ENCODE assay signal across 13 cellular contexts in the genomic region with DNA sequence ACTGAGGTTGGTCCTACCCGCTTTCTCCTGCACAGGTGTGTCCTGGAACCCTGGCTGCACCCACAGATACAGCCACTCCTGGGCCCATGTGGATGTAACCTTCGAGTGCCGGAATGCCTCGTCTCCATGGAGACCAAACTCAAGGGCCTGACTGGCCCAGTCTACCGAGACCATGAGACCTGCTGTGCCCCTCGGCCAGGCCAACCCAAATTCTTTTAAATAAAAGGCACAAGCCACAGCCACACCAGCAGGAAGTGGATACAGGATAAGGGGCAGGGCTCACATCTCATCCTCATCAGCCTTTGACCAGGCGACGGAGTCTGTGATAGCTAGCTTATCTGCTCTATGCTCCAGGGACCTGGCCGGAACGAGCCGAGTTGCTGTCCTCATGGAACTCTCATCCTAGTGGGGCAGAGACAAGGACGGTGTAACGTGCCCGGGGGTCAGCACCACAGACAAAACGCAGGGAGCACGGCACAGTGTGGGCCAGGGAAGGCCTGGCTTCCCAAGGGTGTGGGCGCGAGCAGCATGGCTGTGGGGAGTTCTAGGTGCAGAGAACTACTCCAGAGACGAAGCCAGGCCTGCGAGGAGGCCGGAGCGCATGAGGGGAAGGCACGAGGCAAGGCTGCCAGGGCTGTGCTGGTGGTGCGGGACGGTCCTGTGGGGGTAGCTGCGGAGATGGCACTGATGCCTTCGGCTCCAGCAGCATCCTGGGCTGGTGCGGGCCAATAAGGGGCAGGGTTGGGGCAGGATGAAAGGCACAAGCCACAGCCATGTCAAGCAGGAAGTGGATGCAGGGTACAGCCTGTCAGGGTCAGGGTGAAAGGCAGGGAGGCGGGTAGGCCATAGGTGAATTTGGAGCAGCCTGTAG. TPM values are rescaled to one million over a fixed set of nuclear protein-coding genes. Genes with fewer than 3 reads are reported as not detected.
DNase-seq lines count a peak whose midpoint lies in the region; TF ChIP-seq lines count a peak whose summit lies in the region.
"Had no signal": no experiment of that assay in that cellular context is flagged by ENCODE, and none has a peak within 500 bp of the region (broad histone marks: within the 10 kb centered on the region; RNA-seq: fewer than 3 reads in every experiment).

No MANE protein-coding gene starts in this region.

- peaks cover 13% of the 10 kb centered on the region for H3K79me2 ChIP-seq in hepatocyte

- in situ Hi-C loops in brain microvascular endothelial cell (cut with HindIII; ENCODE audit: low pct_ligation_motif_present, low sequenced_read_pairs) = no loop called here

- no peak overlapping the region for H3K4me3 ChIP-seq in hepatocyte
- no peak overlapping the region for H3K4me3 ChIP-seq in spleen
- no peak overlapping the region for H3K4me3 ChIP-seq in brain microvascular endothelial cell (ENCODE audit: low read depth, low read length)
- H3K4me3 ChIP-seq: PC-9 had no signal

- no peak overlapping the region for H2AFZ ChIP-seq in hepatocyte
- H2AFZ ChIP-seq: PC-9 had no signal

- CTCF ChIA-PET in RWPE1 (lab: Yijun Ruan, JAX) = no interaction called here

- TF ChIP-seq CTCF in RWPE1 (conservative IDR thresholded peaks at IDR 0.05; ENCODE audit: low read depth) = no peak
- TF ChIP-seq CTCF in hepatocyte (IDR thresholded peaks at IDR 0.05; ENCODE audit: poor library complexity) = no peak
- no peak for TF ChIP-seq CTCF in spleen (IDR thresholded peaks at IDR 0.05 in 8 of 11, conservative IDR thresholded peaks at IDR 0.05 in 3 of 11)
- no peak for TF ChIP-seq CTCF in brain microvascular endothelial cell (IDR thresholded peaks at IDR 0.05; ENCODE audit: low read depth, low read length, missing control alignments)

- peak; percentile 16 for DNase-seq in activated T-cell treated with anti-CD3 and anti-CD28 coated beads, Interleukin-2, amount 50 U/mL, for 1 hour
- no peak for DNase-seq in activated T-cell treated with anti-CD3 and anti-CD28 coated beads for 4 hours
- no peak for DNase-seq in RWPE1 (ENCODE audit: low spot score)
- DNase-seq in hepatocyte (ENCODE audit: low spot score) = peak; percentile 3
- peak; percentile 69 for DNase-seq in spleen
- no peak for DNase-seq in COLO829 (ENCODE audit: low spot score)
- no peak for DNase-seq in brain microvascular endothelial cell
- DNase-seq in AG08395 (ENCODE audit: low spot score) = no peak
- DNase-seq: activated CD4-positive, alpha-beta T cell treated with anti-CD3 and anti-CD28 coated beads, Interleukin-2, amount 10 ng/mL, durations not matched to agents 24 days and 14 days; NCI-H1436; NCI-H510A treated with DMSO at 0.1 percent for 48 hours; PC-9 had no signal

- WGBS in hepatocyte (ENCODE audit: low lambda C conversion rate, missing lambda C conversion rate) = 97% methylated on average over 29 of the region's 29 CpGs
- 90 to 97% (median 93%) methylated on average over 27 to 29 of the region's 29 CpGs for WGBS in spleen, 5 donors

- H3K4me1 ChIP-seq in hepatocyte (ENCODE audit: insufficient read depth) (peaks cover 16% of the 10 kb centered on the region), spleen (peaks cover 9 to 36% (median 22%) of the 10 kb centered on the region in 6 donors)

- POLR2A ChIA-PET in RWPE1 (lab: Yijun Ruan, JAX; ENCODE audit: low non-redundant PET) = no interaction called here

- H3K9me2 ChIP-seq in hepatocyte (replicated peaks; ENCODE audit: insufficient read depth) = no peaks in the 10 kb centered on the region

- H3K27ac ChIP-seq in RWPE1 (peak overlapping the region; percentile 92), hepatocyte (no peak overlapping the region), spleen (peak overlapping the region in 2 of 8 donors; percentile 26 to 46), brain microvascular endothelial cell (no peak overlapping the region)
- H3K27ac ChIP-seq: epithelial cell of prostate, PC-9 had no signal

- intact Hi-C loops in spleen (cut with DNase I; ENCODE audit: low total_unique reads) = no loop called here

- no peaks in the 10 kb centered on the region for H3K36me3 ChIP-seq in hepatocyte (replicated peaks; ENCODE audit: insufficient read depth, low read depth)
- peaks cover 6 to 89% (median 82%) of the 10 kb centered on the region in 6 donors for H3K36me3 ChIP-seq in spleen
- H3K36me3 ChIP-seq in brain microvascular endothelial cell (replicated peaks) = peaks cover 76% of the 10 kb centered on the region

- no peak for TF ChIP-seq POLR2A in spleen (IDR thresholded peaks at IDR 0.05)

- H4K20me1 ChIP-seq in hepatocyte (ENCODE audit: insufficient read depth, poor library complexity, severe bottlenecking) = no peaks in the 10 kb centered on the region

- H3K9me3 ChIP-seq in hepatocyte (ENCODE audit: low read depth) = no peaks in the 10 kb centered on the region
- H3K9me3 ChIP-seq in spleen = no peaks in the 10 kb centered on the region

- H3K27me3 ChIP-seq in hepatocyte (no peaks in the 10 kb centered on the region), spleen (replicated peaks in 1 of 7) (no peaks in the 10 kb centered on the region), brain microvascular endothelial cell (replicated peaks) (no peaks in the 10 kb centered on the region)

- H3K4me2 ChIP-seq in hepatocyte = no peak overlapping the region
- H3K4me2 ChIP-seq: PC-9 had no signal

RNA-seq across cellular contexts. Expression of gene NOP14, which starts 22.7 kb away (rescaled TPM):
- total RNA-seq in hepatocyte (18.2 and 22.7 TPM in 2 replicates), spleen (10 to 100 TPM; 21.1 to 30.5 (median 25.0) TPM)
- polyA plus RNA-seq in hepatocyte (18.8 and 21.7 TPM in 2 replicates), spleen (10 to 100 TPM; 10.2 to 20.3 (median 12.2) TPM)

RNA-seq across cellular contexts. Expression of gene GRK4, which starts 22.9 kb away (rescaled TPM):
- total RNA-seq in hepatocyte (4.9 and 5.4 TPM in 2 replicates), spleen (1 to 10 TPM; 1.8 to 4.3 (median 2.6) TPM)
- polyA plus RNA-seq in hepatocyte (5.5 and 6.1 TPM in 2 replicates), spleen (1 to 10 TPM; 1.0 to 1.7 (median 1.2) TPM)

Comparison
In these comparisons a context has a peak if more than half of its experiments do, and no peak if none do; other contexts are left out.
1. DNase-seq: peak in activated T-cell treated with anti-CD3 and anti-CD28 coated beads, Interleukin-2, amount 50 U/mL, for 1 hour (single experiment), hepatocyte (single experiment) and spleen (single experiment); none in activated T-cell treated with anti-CD3 and anti-CD28 coated beads for 4 hours (single experiment), RWPE1 (single experiment), COLO829 (single experiment), brain microvascular endothelial cell (single experiment) and AG08395 (single experiment).